ENCODE assay signal across 11 cellular contexts in the genomic region with DNA sequence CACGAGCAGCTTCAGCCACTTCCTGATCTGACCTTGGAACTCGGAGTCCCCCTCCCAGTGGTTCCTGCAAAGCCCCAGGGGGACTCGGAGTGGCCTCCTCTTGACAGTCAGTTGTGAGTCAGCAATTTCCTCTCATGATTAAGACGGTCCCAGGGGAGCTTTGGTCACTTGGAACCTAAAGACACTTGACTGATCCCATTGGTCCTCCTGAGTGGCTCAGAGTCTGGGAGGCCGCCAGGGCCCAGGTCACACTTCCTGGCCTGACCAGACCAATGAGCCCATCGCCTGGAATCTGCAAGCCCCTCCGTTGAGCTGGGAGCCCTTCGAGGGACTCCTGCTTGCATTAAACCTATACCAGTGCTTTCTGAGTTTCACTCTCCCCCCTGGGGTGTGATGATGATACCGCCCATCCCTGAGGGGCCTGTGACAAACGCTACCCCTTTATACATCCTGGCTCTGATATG. TPM values are rescaled to one million over a fixed set of nuclear protein-coding genes. Genes with fewer than 3 reads are reported as not detected.
DNase-seq lines count a peak whose midpoint lies in the region; ATAC-seq, FAIRE-seq and TF ChIP-seq lines count a peak whose summit lies in the region.
"Had no signal": no experiment of that assay in that cellular context is flagged by ENCODE, and none has a peak within 500 bp of the region (broad histone marks: within the 10 kb centered on the region; RNA-seq: fewer than 3 reads in every experiment).

No MANE protein-coding gene starts in this region.

- H3K36me3 Mint-ChIP-seq in T-helper 17 cell (ENCODE audit: low read depth) = peaks cover 9% of the 10 kb centered on the region

- H3K4me3 Mint-ChIP-seq in T-helper 17 cell = no peak overlapping the region

- H3K27me3 Mint-ChIP-seq in T-helper 17 cell = peaks cover 72% of the 10 kb centered on the region

- peak; percentile 40 for DNase-seq in GF-D8 (lab: John Stamatoyannopoulos, UW)
- peak; percentile 52 for DNase-seq in HT1080 (ENCODE audit: low read depth)
- peak; percentile 11 for DNase-seq in fibroblast of villous mesenchyme (ENCODE audit: low read depth)
- no peak for DNase-seq in activated CD8-positive, alpha-beta memory T cell treated with anti-CD3 and anti-CD28 coated beads, Interleukin-2, amount 50 U/mL, for 48 hours
- no peak for DNase-seq in putamen (ENCODE audit: low spot score)
- no peak for DNase-seq in D721Med (ENCODE audit: insufficient read length, low spot score)
- DNase-seq in T-helper 17 cell = no peak
- DNase-seq: activated CD4-positive, alpha-beta T cell treated with anti-CD3 and anti-CD28 coated beads, Interleukin-2, amount 50 U/mL, for 48 hours; NCI-H2107 had no signal

- ATAC-seq in GM21381 (IDR thresholded peaks at IDR 0.05; ENCODE audit: unreplicated experiment) (peak; percentile 55), T-helper 17 cell (no peak)

- no peak overlapping the region for H3K4me3 ChIP-seq in fibroblast of villous mesenchyme (ENCODE audit: low read depth, low read length)

- no peak for TF ChIP-seq CTCF in fibroblast of villous mesenchyme (IDR thresholded peaks at IDR 0.05; ENCODE audit: insufficient read depth, low read depth, low read length)
- no peak for TF ChIP-seq CTCF in D721Med (IDR thresholded peaks at IDR 0.05; ENCODE audit: insufficient read depth, missing control alignments)

- no peak for FAIRE-seq in D721Med (lab: Jason Lieb, UNC)
- FAIRE-seq: endometrium had no signal

- H3K9me3 ChIP-seq in T-helper 17 cell (ENCODE audit: control insufficient read depth, low read length, poor library complexity, severe bottlenecking) = no peaks in the 10 kb centered on the region

- H3K4me1 Mint-ChIP-seq in T-helper 17 cell = peaks cover 6% of the 10 kb centered on the region

- no peak overlapping the region for H3K27ac Mint-ChIP-seq in T-helper 17 cell

RNA-seq across cellular contexts. Expression of a gene that starts 29.1 kb away (rescaled TPM):
- total RNA-seq in HT1080 (2014; rRNA removed; shearing (Covaris generic)) = 32.8 and 47.7 TPM in 2 replicates
- 42.3 and 44.9 TPM in 2 replicates for polyA plus RNA-seq in HT1080 (2015; cell fraction: cytosol; rRNA removed)
- 36.3 and 36.7 TPM in 2 replicates for polyA plus RNA-seq in HT1080 (2015; cell fraction: nucleus; rRNA removed)
- total RNA-seq in fibroblast of villous mesenchyme (34.5 and 38.0 TPM in 2 replicates), T-helper 17 cell (10 to 100 TPM; 14.2 to 19.3 TPM)

RNA-seq across cellular contexts. Expression of a gene that starts 45.9 kb away (rescaled TPM):
- total RNA-seq in HT1080 (2014; rRNA removed; shearing (Covaris generic)) = not detected in 2 replicates
- polyA plus RNA-seq in HT1080 (2015; cell fraction: cytosol; rRNA removed) = not detected in 2 replicates
- polyA plus RNA-seq in HT1080 (2015; cell fraction: nucleus; rRNA removed) = not detected in 2 replicates
- total RNA-seq in fibroblast of villous mesenchyme (not detected in 2 replicates), T-helper 17 cell (not detected)

RNA-seq across cellular contexts. Expression of a gene that starts 46.1 kb away (rescaled TPM):
- total RNA-seq in HT1080 (2014; rRNA removed; shearing (Covaris generic)) = 2.4 and 3.4 TPM in 2 replicates
- polyA plus RNA-seq in HT1080 (2015; cell fraction: cytosol; rRNA removed) = 0.98 and 1.2 TPM in 2 replicates
- polyA plus RNA-seq in HT1080 (2015; cell fraction: nucleus; rRNA removed) = 0.30 and 0.54 TPM in 2 replicates
- total RNA-seq in fibroblast of villous mesenchyme (not detected in 2 replicates), T-helper 17 cell (not detected)

Comparison
In these comparisons a context has a peak if more than half of its experiments do, and no peak if none do; other contexts are left out.
1. DNase-seq: peak in GF-D8 (single experiment), HT1080 (single experiment) and fibroblast of villous mesenchyme (single experiment); none in activated CD8-positive, alpha-beta memory T cell treated with anti-CD3 and anti-CD28 coated beads, Interleukin-2, amount 50 U/mL, for 48 hours (single experiment), putamen (single experiment), D721Med (single experiment) and T-helper 17 cell (0 of 3).